10 cellular contexts compared by ENCODE assay signal in genomic region chr1:6351480-6352137, GRCh38. TPM values are rescaled to one million over a fixed set of nuclear protein-coding genes. Genes with fewer than 3 reads are reported as not detected.
A peak's percentile ranks its signal among the peaks of the same experiment; 100 is the strongest.
DNase-seq lines count a peak whose midpoint lies in the region; ATAC-seq and TF ChIP-seq lines count a peak whose summit lies in the region.
"Had no signal": no experiment of that assay in that cellular context is flagged by ENCODE, and none has a peak within 500 bp of the region (broad histone marks: within the 10 kb centered on the region; RNA-seq: fewer than 3 reads in every experiment).

No MANE protein-coding gene starts in this region.

- peaks cover 26% of the 10 kb centered on the region for H3K4me1 Mint-ChIP-seq in neural crest cell

- H3K4me1 ChIP-seq in spleen, result peaks cover 8 to 69% (median 36%) of the 10 kb centered on the region in 6 donors

- H3K36me3 Mint-ChIP-seq in neural crest cell (ENCODE audit: low read depth), result no peaks in the 10 kb centered on the region

- no peaks in the 10 kb centered on the region for H3K9me3 ChIP-seq in spleen
- H3K9me3 ChIP-seq: vagina had no signal

- no peak for TF ChIP-seq POLR2A in spleen (IDR thresholded peaks at IDR 0.05)

- no peak overlapping the region for H3K4me3 ChIP-seq in spleen
- H3K4me3 ChIP-seq: vagina had no signal

- H3K27ac Mint-ChIP-seq in neural crest cell (ENCODE audit: unreplicated experiment), result peak overlapping the region; percentile 27

- no peak overlapping the region for H3K27ac ChIP-seq in spleen
- H3K27ac ChIP-seq: vagina had no signal

- WGBS in spleen, 5 donors, result 72 to 88% (median 76%) methylated on average over 15 of the region's 15 CpGs

- H3K27me3 Mint-ChIP-seq in neural crest cell (ENCODE audit: low read depth), result no peaks in the 10 kb centered on the region

- H3K36me3 ChIP-seq in spleen, result no peaks in the 10 kb centered on the region
- H3K36me3 ChIP-seq: vagina had no signal

- H3K27me3 ChIP-seq in spleen (replicated peaks in 1 of 7), result no peaks in the 10 kb centered on the region
- H3K27me3 ChIP-seq: vagina had no signal

- DNase-seq in Daoy (ENCODE audit: low read depth), result peak; percentile 52
- DNase-seq in NCI-H2171 (lab: John Stamatoyannopoulos, UW), result peak; percentile 38
- peak; percentile 87 for DNase-seq in cerebellar cortex (ENCODE audit: low spot score)
- DNase-seq in neural crest cell (ENCODE audit: low read depth, low spot score), result no peak
- no peak for DNase-seq in spleen
- no peak for DNase-seq in hippocampal formation (lab: John Stamatoyannopoulos, UW)
- DNase-seq: KBM-7 had no signal

- TF ChIP-seq CTCF in neural crest cell (conservative IDR thresholded peaks at IDR 0.05) (no peak), spleen (IDR thresholded peaks at IDR 0.05 in 8 of 11, conservative IDR thresholded peaks at IDR 0.05 in 3 of 11) (no peak)

- no peak for ATAC-seq in HG02571 (IDR thresholded peaks at IDR 0.05; ENCODE audit: unreplicated experiment)
- ATAC-seq: sciatic nerve had no signal

- intact Hi-C loops in spleen (cut with DNase I; ENCODE audit: low total_unique reads), result no loop called here

- no peaks in the 10 kb centered on the region for H3K9me3 Mint-ChIP-seq in neural crest cell

- H3K4me3 Mint-ChIP-seq in neural crest cell, result no peak overlapping the region

RNA-seq across cellular contexts. Expression of gene ACOT7, which starts 42.0 kb away (rescaled TPM):
- total RNA-seq in Daoy (2014; rRNA removed; shearing (Covaris generic)), result 41.9 and 45.1 TPM in 2 replicates
- total RNA-seq in neural crest cell (107 and 110 TPM in 2 replicates), spleen (10 to 100 TPM; 11.3 to 31.5 (median 18.1) TPM)
- 10 to 100 TPM; 10.6 to 26.7 (median 22.5) TPM for polyA plus RNA-seq in spleen

Comparison
In these comparisons a context has a peak if more than half of its experiments do, and no peak if none do; other contexts are left out.
1. DNase-seq: peak in Daoy (single experiment), NCI-H2171 (single experiment) and cerebellar cortex (single experiment); none in neural crest cell (single experiment), spleen (single experiment) and hippocampal formation (0 of 2).